In genomic region chrX:2382433-2383048, GRCh38 we compare ENCODE assay signal across 6 cellular contexts.
DNase-seq lines count a peak whose midpoint lies in the region; ATAC-seq, FAIRE-seq and TF ChIP-seq lines count a peak whose summit lies in the region.
"Not testable (repeated sequence)": the region's sequence is repeated elsewhere in the genome, so short reads cannot be mapped to it uniquely, and the experiment has no call there.

No MANE protein-coding gene starts in this region.

- POLR2A ChIA-PET in IMR-90 (lab: Charles Lee; ENCODE audit: unreplicated experiment); K562 (lab: Yijun Ruan, JAX); H1 (lab: Charles Lee; ENCODE audit: partially characterized antibody); HepG2 (lab: Yijun Ruan, JAX): not testable (repeated sequence)

- H4K5ac ChIP-seq in IMR-90 (ENCODE audit: low read depth, low read length); H1 (ENCODE audit: insufficient read length, low read depth, low read length): not testable (repeated sequence)

- H2AK5ac ChIP-seq in IMR-90 (ENCODE audit: low read depth, low read length) (0 out of 2 replicates have a peak overlapping the region, but pooled peaks have one; percentile 6), H1 (ENCODE audit: low read depth, low read length) (peak overlapping the region; percentile 39; the same call in 1 of the 2 replicates)

- not testable (repeated sequence) for H4K8ac ChIP-seq in IMR-90 (ENCODE audit: low read depth in 2 of 2, low read length in 2 of 2); H1 (ENCODE audit: extremely low read depth, insufficient read depth, low read length)

- intact Hi-C loops in IMR-90 (cut with micrococcal nuclease); K562 (cut with micrococcal nuclease); HepG2 (cut with micrococcal nuclease; ENCODE audit: unreplicated experiment): not testable (repeated sequence)

- not testable (repeated sequence) for H3K18ac ChIP-seq in IMR-90 (ENCODE audit: low read depth, low read length); H1 (ENCODE audit: extremely low read depth, low read length)

- H3K23me2 ChIP-seq in H1 (ENCODE audit: low read depth, low read length): peaks cover 13% of the 10 kb centered on the region; the same call in 1 of the 2 replicates

- not testable (repeated sequence) for H3K27me3 ChIP-seq in IMR-90 (ENCODE audit: control insufficient read depth, insufficient read depth, low read length); K562 (ENCODE audit: control insufficient read depth in 2 of 2, insufficient read depth in 2 of 2, low read length in 2 of 2); H1 (replicated peaks in 1 of 4; ENCODE audit: control insufficient read depth in 3 of 4, extremely low read depth in 1 of 4, insufficient read depth in 3 of 4, low read length in 3 of 4); HepG2 (ENCODE audit: control insufficient read depth in 1 of 2, insufficient read depth in 2 of 2, low read length in 2 of 2)

- in situ Hi-C loops in IMR-90 (cut with MboI; ENCODE audit: low sequenced_read_pairs); K562 (cut with MboI); HepG2 (cut with HindIII; ENCODE audit: extremely low pct_ligation_motif_present, low pct_unique_long_range_greater_than_20kb): not testable (repeated sequence)

- H3K79me1 ChIP-seq in IMR-90 (ENCODE audit: low read depth in 1 of 2, low read length in 2 of 2): peaks cover 19 to 24% of the 10 kb centered on the region in 2 experiments; a peak in 3 of 4 replicates
- H3K79me1 ChIP-seq in H1 (ENCODE audit: low read depth, low read length): not testable (repeated sequence)

- dilution Hi-C loops in IMR-90 (cut with HindIII; ENCODE audit: low sequenced_read_pairs, unreplicated experiment): not testable (repeated sequence)

- H2AFZ ChIP-seq in IMR-90 (replicated peaks; ENCODE audit: low read length, poor library complexity); K562 (ENCODE audit: low read depth, low read length); H1 (ENCODE audit: low read length); HepG2 (ENCODE audit: low read length): not testable (repeated sequence)

- H3K36me3 ChIP-seq in IMR-90 (ENCODE audit: control insufficient read depth, insufficient read depth, low read length); K562 (ENCODE audit: control insufficient read depth, insufficient read depth, low read length); HepG2 (replicated peaks in 1 of 2; ENCODE audit: control insufficient read depth in 1 of 2, insufficient read depth in 2 of 2, low read length in 2 of 2): not testable (repeated sequence)
- H3K36me3 ChIP-seq in H1 (ENCODE audit: control insufficient read depth in 2 of 4, insufficient read depth in 4 of 4, low read length in 3 of 4): peaks cover 0 to 13% (median 2%) of the 10 kb centered on the region in 4 experiments; a peak in 2 of 8 replicates

- not testable (repeated sequence) for H3K56ac ChIP-seq in IMR-90 (ENCODE audit: extremely low read depth, insufficient read depth, low read length)
- H3K56ac ChIP-seq in H1 (replicated peaks; ENCODE audit: insufficient read length, low read depth, low read length): peak overlapping the region; percentile 57

- peak; percentile 85 for FAIRE-seq in GM12891 (lab: Jason Lieb, UNC)
- FAIRE-seq in K562 (lab: Jason Lieb, UNC): peak; percentile 32
- not testable (repeated sequence) for FAIRE-seq in H1 (lab: Jason Lieb, UNC); HepG2 (lab: Jason Lieb, UNC)
- FAIRE-seq in urothelium cell line (lab: Jason Lieb, UNC): peak; percentile 98

- not testable (repeated sequence) for H3K9ac ChIP-seq in IMR-90 (ENCODE audit: low read depth, low read length); K562 (ENCODE audit: insufficient read depth in 1 of 2, low read depth in 2 of 2, low read length in 2 of 2); H1 (replicated peaks in 1 of 4; ENCODE audit: extremely low read depth in 1 of 4, low read depth in 3 of 4, low read length in 3 of 4); HepG2 (ENCODE audit: insufficient read depth, low read depth, low read length)

- TF ChIP-seq CTCF in IMR-90 (conservative IDR thresholded peaks at IDR 0.05; ENCODE audit: low read depth, low read length); K562 (IDR thresholded peaks at IDR 0.05 in 2 of 3, conservative IDR thresholded peaks at IDR 0.05 in 1 of 3; ENCODE audit: insufficient read depth in 2 of 3, low read depth in 1 of 3, low read length in 3 of 3); H1 (IDR thresholded peaks at IDR 0.05; ENCODE audit: control extremely low read depth in 1 of 3, insufficient read depth in 1 of 3, low read depth in 1 of 3, low read length in 3 of 3); HepG2 (CRISPR knock-in tag; IDR thresholded peaks at IDR 0.05): not testable (repeated sequence)

- 87% methylated on average over 3 of the region's 3 CpGs; no CpG with 5 or more reads in 1 of the 2 experiments for WGBS in IMR-90 (ENCODE audit: extremely low coverage in 2 of 2, insufficient read length in 1 of 2), 2 experiments
- WGBS in K562 (ENCODE audit: insufficient coverage, low coverage, missing lambda C conversion rate): no CpG with 5 or more reads among the region's 3 CpGs
- 74% methylated on average over 3 of the region's 3 CpGs; no CpG with 5 or more reads in 1 of the 2 experiments for WGBS in H1 (ENCODE audit: extremely low coverage in 1 of 2, insufficient coverage in 1 of 2, insufficient read length in 1 of 2, insufficient replicate concordance in 2 of 2, low coverage in 1 of 2, low lambda C conversion rate in 2 of 2, missing lambda C conversion rate in 1 of 2), 2 experiments
- 67% methylated on average over 3 of the region's 3 CpGs for WGBS in HepG2 (ENCODE audit: low lambda C conversion rate)

- H3K4me2 ChIP-seq in IMR-90 (ENCODE audit: low read depth, low read length); K562 (ENCODE audit: insufficient read depth, low read length); H1 (ENCODE audit: insufficient read depth in 1 of 2, low read depth in 2 of 2, low read length in 2 of 2); HepG2 (ENCODE audit: low read depth, low read length): not testable (repeated sequence)

- not testable (repeated sequence) for H3K4ac ChIP-seq in IMR-90 (ENCODE audit: low read depth, low read length); H1 (replicated peaks; ENCODE audit: insufficient read length, low read depth, low read length)

- H2BK15ac ChIP-seq in IMR-90 (ENCODE audit: low read depth, low read length); H1 (ENCODE audit: low read length): not testable (repeated sequence)

- not testable (repeated sequence) for H4K91ac ChIP-seq in IMR-90 (ENCODE audit: insufficient read depth, low read depth, low read length); H1 (replicated peaks; ENCODE audit: insufficient read length, low read length)

- H2BK12ac ChIP-seq in H1 (ENCODE audit: low read depth, low read length): not testable (repeated sequence)

- not testable (repeated sequence) for TF ChIP-seq RAD21 in IMR-90 (IDR thresholded peaks at IDR 0.05; ENCODE audit: low read length); K562 (CRISPR knock-in tag; conservative IDR thresholded peaks at IDR 0.05 in 1 of 2, IDR thresholded peaks at IDR 0.05 in 1 of 2); H1 (IDR thresholded peaks at IDR 0.05 in 1 of 2, conservative IDR thresholded peaks at IDR 0.05 in 1 of 2; ENCODE audit: low read depth in 2 of 2, low read length in 2 of 2); HepG2 (CRISPR knock-in tag; IDR thresholded peaks at IDR 0.05)

- BruUV-seq in IMR-90 (replicated peaks; lab: Mats Ljungman, UMichigan); K562 (replicated peaks; lab: Mats Ljungman, UMichigan); HepG2 (replicated peaks; lab: Mats Ljungman, UMichigan): not testable (repeated sequence)

- not testable (repeated sequence) for H3K23ac ChIP-seq in IMR-90 (ENCODE audit: low read depth, low read length); H1 (ENCODE audit: insufficient read length)

- H3K9me1 ChIP-seq in IMR-90 (ENCODE audit: insufficient read depth, low read length); K562 (ENCODE audit: control insufficient read depth, insufficient read depth, low read length): not testable (repeated sequence)

- not testable (repeated sequence) for H3K27ac ChIP-seq in IMR-90 (ENCODE audit: insufficient read depth, low read length); K562 (ENCODE audit: extremely low read depth, low read depth, low read length); H1 (ENCODE audit: low read depth, low read length); HepG2 (ENCODE audit: extremely low read length, insufficient read depth, low read length)

- not testable (repeated sequence) for H2BK20ac ChIP-seq in IMR-90 (ENCODE audit: low read depth, low read length); H1 (ENCODE audit: low read length)

- not testable (repeated sequence) for H2AK9ac ChIP-seq in IMR-90 (replicated peaks; ENCODE audit: low read depth, low read length, poor library complexity)

- peak overlapping the region; percentile 62 for H2BK5ac ChIP-seq in IMR-90 (ENCODE audit: low read depth, low read length, poor library complexity, severe bottlenecking)
- H2BK5ac ChIP-seq in H1 (ENCODE audit: low read depth, low read length): not testable (repeated sequence)

- H3K14ac ChIP-seq in IMR-90 (replicated peaks; ENCODE audit: low read depth, low read length); H1 (ENCODE audit: insufficient read length): not testable (repeated sequence)

- not testable (repeated sequence) for ATAC-seq in IMR-90 (ENCODE audit: low read depth); K562; HepG2

- H2BK120ac ChIP-seq in IMR-90 (ENCODE audit: low read depth, low read length); H1 (replicated peaks; ENCODE audit: low read depth, low read length): not testable (repeated sequence)

- CTCF ChIA-PET in IMR-90 (lab: Yijun Ruan, JAX); K562 (lab: Yijun Ruan, JAX; ENCODE audit: low intra/inter-chr PET ratio); H1 (lab: Charles Lee; ENCODE audit: partially characterized antibody); HepG2 (lab: Yijun Ruan, JAX; ENCODE audit: low intra/inter-chr PET ratio, low total read pairs): not testable (repeated sequence)

- not testable (repeated sequence) for H4K20me1 ChIP-seq in IMR-90 (ENCODE audit: insufficient read depth, low read length); K562 (replicated peaks; ENCODE audit: control insufficient read depth, insufficient read depth, low read length); H1 (replicated peaks in 1 of 2; ENCODE audit: control insufficient read depth in 1 of 2, insufficient read depth in 2 of 2, low read length in 2 of 2); HepG2 (ENCODE audit: insufficient read depth, low read length)

- not testable (repeated sequence) for H3K4me1 ChIP-seq in IMR-90 (ENCODE audit: control insufficient read depth, insufficient read depth, low read length); K562 (replicated peaks in 1 of 2; ENCODE audit: control insufficient read depth in 2 of 2, insufficient read depth in 2 of 2, low read length in 2 of 2); H1 (replicated peaks in 1 of 4; ENCODE audit: control insufficient read depth in 3 of 4, insufficient read depth in 4 of 4, low read length in 3 of 4); HepG2 (ENCODE audit: insufficient read depth, low read length)

- TF ChIP-seq POLR2A in GM12891 (IDR thresholded peaks at IDR 0.05; ENCODE audit: low read depth, low read length); IMR-90 (IDR thresholded peaks at IDR 0.05; ENCODE audit: low read depth, low read length); K562 (conservative IDR thresholded peaks at IDR 0.05); H1 (IDR thresholded peaks at IDR 0.05; ENCODE audit: control extremely low read depth in 1 of 2, low read depth in 2 of 2, low read length in 2 of 2); HepG2 (IDR thresholded peaks at IDR 0.05; ENCODE audit: insufficient read depth in 1 of 2, low read depth in 2 of 2, low read length in 2 of 2): not testable (repeated sequence)

- DNase-seq in GM12891 (ENCODE audit: insufficient read length, low spot score); IMR-90; K562 (ENCODE audit: extremely low read depth in 1 of 4, low spot score in 3 of 4); H1 (ENCODE audit: low read depth in 1 of 2, low spot score in 2 of 2); HepG2 (ENCODE audit: low spot score); urothelium cell line (ENCODE audit: low spot score): not testable (repeated sequence)

- not testable (repeated sequence) for H3K9me3 ChIP-seq in IMR-90 (ENCODE audit: control insufficient read depth, insufficient read depth, low read length); K562 (replicated peaks; ENCODE audit: control insufficient read depth, insufficient read depth, low read depth, low read length); HepG2 (ENCODE audit: low read length)
- H3K9me3 ChIP-seq in H1 (ENCODE audit: insufficient read depth in 2 of 2, low read depth in 1 of 2, low read length in 1 of 2): peaks cover 7 to 11% of the 10 kb centered on the region in 2 experiments; a peak in 3 of 4 replicates

- not testable (repeated sequence) for H3K79me2 ChIP-seq in K562 (ENCODE audit: control insufficient read depth, insufficient read depth, low read length); HepG2 (ENCODE audit: insufficient read depth, low read length)
- peaks cover 4 to 21% of the 10 kb centered on the region in 2 experiments; a peak in 3 of 4 replicates for H3K79me2 ChIP-seq in H1 (ENCODE audit: control insufficient read depth in 1 of 2, insufficient read depth in 2 of 2, low read length in 2 of 2)

- not testable (repeated sequence) for TF ChIP-seq EP300 in K562 (IDR thresholded peaks at IDR 0.05; ENCODE audit: low read length); H1 (IDR thresholded peaks at IDR 0.05; ENCODE audit: borderline replicate concordance in 1 of 2, low read depth in 2 of 2, low read length in 2 of 2); HepG2 (IDR thresholded peaks at IDR 0.05; ENCODE audit: low read depth in 2 of 2, low read length in 2 of 2); HepG2 (CRISPR knock-in tag; IDR thresholded peaks at IDR 0.05; ENCODE audit: borderline replicate concordance)

- not testable (repeated sequence) for H3K4me3 ChIP-seq in IMR-90 (ENCODE audit: insufficient read depth, low read depth, low read length); K562; H1 (ENCODE audit: extremely low read depth in 1 of 4, insufficient read depth in 2 of 4, low read depth in 3 of 4, low read length in 4 of 4); HepG2 (replicated peaks in 1 of 3; ENCODE audit: insufficient read depth in 1 of 3, low read depth in 2 of 3, low read length in 3 of 3)
